10 cellular contexts compared by ENCODE assay signal in genomic region chr21:14736162-14736561, GRCh38.
DNase-seq lines count a peak whose midpoint lies in the region; ATAC-seq lines count a peak whose summit lies in the region.
"Had no signal": no experiment of that assay in that cellular context is flagged by ENCODE, and none has a peak within 500 bp of the region (broad histone marks: within the 10 kb centered on the region; RNA-seq: fewer than 3 reads in every experiment).

No MANE protein-coding gene starts in this region.

- no peaks in the 10 kb centered on the region for H3K27me3 Mint-ChIP-seq in activated naive CD8-positive, alpha-beta T cell treated with anti-CD3 and anti-CD28 coated beads, Interleukin-2, amount 10 ng/mL, durations not matched to agents 7 days and 5 days

- peak; percentile 52 for ATAC-seq in GM18520 (IDR thresholded peaks at IDR 0.05; ENCODE audit: unreplicated experiment)
- ATAC-seq in GM21360 (IDR thresholded peaks at IDR 0.05; ENCODE audit: unreplicated experiment), result peak; percentile 49
- ATAC-seq in HG03135 (IDR thresholded peaks at IDR 0.05; ENCODE audit: unreplicated experiment), result peak; percentile 67
- peak; percentile 87 for ATAC-seq in activated naive CD8-positive, alpha-beta T cell treated with anti-CD3 and anti-CD28 coated beads, Interleukin-2, amount 10 ng/mL, durations not matched to agents 7 days and 5 days (ENCODE audit: low read depth)

- H3K36me3 Mint-ChIP-seq in activated naive CD8-positive, alpha-beta T cell treated with anti-CD3 and anti-CD28 coated beads, Interleukin-2, amount 10 ng/mL, durations not matched to agents 7 days and 5 days, result peaks cover 40% of the 10 kb centered on the region
- H3K36me3 Mint-ChIP-seq: brain had no signal

- DNase-seq in activated naive CD8-positive, alpha-beta T cell treated with anti-CD3 and anti-CD28 coated beads, Interleukin-2, amount 10 ng/mL, durations not matched to agents 7 days and 5 days, result no peak
- DNase-seq in NCI-H2029 (lab: John Stamatoyannopoulos, UW) (no peak), GDM1 (lab: John Stamatoyannopoulos, UW) (no peak), HAP-1 (ENCODE audit: low spot score in 2 of 2) (no peak)
- DNase-seq: mammary epithelial cell; NK-92 treated with Interleukin-12 subunit alpha and Interleukin-12 subunit beta, amount 100 ng/mL, for 24 hours had no signal

- H3K4me3 ChIP-seq in HAP-1, result no peak overlapping the region

- POLR2A ChIA-PET in activated naive CD8-positive, alpha-beta T cell treated with anti-CD3 and anti-CD28 coated beads, Interleukin-2, amount 10 ng/mL, durations not matched to agents 7 days and 5 days (lab: Charles Lee), result interaction anchor here (0.9 to 1.6 kb wide), 7 partner anchors 50 to 283 kb away, joined by 3 to 5 read pairs (median 3); no protein-coding TSS in a partner anchor

- no peaks in the 10 kb centered on the region for H3K36me3 ChIP-seq in HAP-1 (replicated peaks)

- peak overlapping the region; percentile 84 for H3K27ac Mint-ChIP-seq in activated naive CD8-positive, alpha-beta T cell treated with anti-CD3 and anti-CD28 coated beads, Interleukin-2, amount 10 ng/mL, durations not matched to agents 7 days and 5 days
- H3K27ac Mint-ChIP-seq: brain had no signal

- H3K9me3 ChIP-seq in HAP-1, result no peaks in the 10 kb centered on the region

- H3K9me3 Mint-ChIP-seq in activated naive CD8-positive, alpha-beta T cell treated with anti-CD3 and anti-CD28 coated beads, Interleukin-2, amount 10 ng/mL, durations not matched to agents 7 days and 5 days, result peaks cover 6% of the 10 kb centered on the region

- H3K27me3 ChIP-seq in HAP-1 (ENCODE audit: low read depth), result no peaks in the 10 kb centered on the region

- H3K4me1 ChIP-seq in HAP-1, result no peaks in the 10 kb centered on the region

- peaks cover 36% of the 10 kb centered on the region for H3K4me1 Mint-ChIP-seq in activated naive CD8-positive, alpha-beta T cell treated with anti-CD3 and anti-CD28 coated beads, Interleukin-2, amount 10 ng/mL, durations not matched to agents 7 days and 5 days
- H3K4me1 Mint-ChIP-seq: brain had no signal

- in situ Hi-C loops in HAP-1 (cut with MboI; ENCODE audit: low sequenced_read_pairs), result no loop called here

- peak overlapping the region; percentile 62 for H3K4me3 Mint-ChIP-seq in activated naive CD8-positive, alpha-beta T cell treated with anti-CD3 and anti-CD28 coated beads, Interleukin-2, amount 10 ng/mL, durations not matched to agents 7 days and 5 days
- H3K4me3 Mint-ChIP-seq: brain had no signal
